ENCODE assay signal across 15 cellular contexts in the genomic region with DNA sequence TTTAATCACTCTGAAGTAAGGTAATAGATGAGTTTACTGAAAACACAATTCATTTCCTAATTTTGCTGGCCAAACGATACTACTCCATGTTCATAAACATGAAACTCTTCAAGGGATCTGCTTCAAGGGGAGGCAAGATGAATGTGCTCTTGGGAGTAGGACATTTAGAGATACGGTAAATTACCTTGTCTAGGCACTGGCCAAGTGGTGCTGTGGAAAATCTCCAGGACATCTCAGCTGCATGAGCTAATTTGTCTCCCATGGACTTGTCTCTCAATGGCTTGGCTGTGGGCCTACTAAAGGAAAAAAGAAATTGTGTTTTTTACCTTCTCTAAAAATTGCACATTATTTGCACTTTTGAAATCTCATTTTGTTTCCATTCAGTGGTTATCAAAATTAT.
DNase-seq lines count a peak whose midpoint lies in the region; ATAC-seq, FAIRE-seq and TF ChIP-seq lines count a peak whose summit lies in the region.
"Had no signal": no experiment of that assay in that cellular context is flagged by ENCODE, and none has a peak within 500 bp of the region (broad histone marks: within the 10 kb centered on the region; RNA-seq: fewer than 3 reads in every experiment).

No MANE protein-coding gene starts in this region.

- H3K9ac ChIP-seq in IMR-90 (ENCODE audit: low read depth, low read length) (no peak overlapping the region), astrocyte (ENCODE audit: low read length) (no peak overlapping the region), mesenchymal stem cell (ENCODE audit: low read length) (no peak overlapping the region)

- no peaks in the 10 kb centered on the region for H3K79me1 ChIP-seq in IMR-90 (ENCODE audit: low read depth in 1 of 2, low read length in 2 of 2)
- no peaks in the 10 kb centered on the region for H3K79me1 ChIP-seq in mesenchymal stem cell (replicated peaks; ENCODE audit: low read length, poor library complexity, severe bottlenecking)

- H3K4me3 ChIP-seq in IMR-90 (ENCODE audit: insufficient read depth, low read depth, low read length), result no peak overlapping the region
- H3K4me3 ChIP-seq in astrocyte (ENCODE audit: insufficient read depth, low read depth, low read length), result no peak overlapping the region
- no peak overlapping the region for H3K4me3 ChIP-seq in mesenchymal stem cell (ENCODE audit: insufficient read depth in 1 of 2, low read depth in 1 of 2, low read length in 2 of 2)
- no peak overlapping the region for H3K4me3 ChIP-seq in psoas muscle
- H3K4me3 ChIP-seq in testis, result no peak overlapping the region
- H3K4me3 ChIP-seq: HAP-1 had no signal

- no peaks in the 10 kb centered on the region for H3K9me3 Mint-ChIP-seq in astrocyte (ENCODE audit: unreplicated experiment)
- H3K9me3 Mint-ChIP-seq: CD8-positive, alpha-beta memory T cell had no signal

- H4K5ac ChIP-seq in IMR-90 (ENCODE audit: low read depth, low read length), result peak overlapping the region; percentile 63; the same call in 1 of the 2 replicates

- H3K9me3 ChIP-seq in IMR-90 (ENCODE audit: control insufficient read depth, insufficient read depth, low read length), result no peaks in the 10 kb centered on the region
- no peaks in the 10 kb centered on the region for H3K9me3 ChIP-seq in astrocyte (ENCODE audit: insufficient read depth, low read depth, low read length)
- no peaks in the 10 kb centered on the region for H3K9me3 ChIP-seq in mesenchymal stem cell (ENCODE audit: control insufficient read depth, low read length)
- no peaks in the 10 kb centered on the region for H3K9me3 ChIP-seq in psoas muscle
- no peaks in the 10 kb centered on the region for H3K9me3 ChIP-seq in testis
- H3K9me3 ChIP-seq: HAP-1 had no signal

- H2BK20ac ChIP-seq in IMR-90 (ENCODE audit: low read depth, low read length), result no peak overlapping the region

- H3K9me1 ChIP-seq in IMR-90 (ENCODE audit: insufficient read depth, low read length), result peaks cover 2% of the 10 kb centered on the region; the same call in 1 of the 2 replicates

- no peak for FAIRE-seq in astrocyte (lab: Jason Lieb, UNC)
- FAIRE-seq: GM19239, H1, HepG2, HTR-8/SVneo had no signal

- H3K23ac ChIP-seq in IMR-90 (ENCODE audit: low read depth, low read length) (no peak overlapping the region), mesenchymal stem cell (ENCODE audit: low read length in 2 of 2) (no peak overlapping the region)

- no CpG with 5 or more reads among the region's 2 CpGs for WGBS in IMR-90 (ENCODE audit: extremely low coverage in 2 of 2, insufficient read length in 1 of 2), 2 experiments
- 93% methylated on average over 2 of the region's 2 CpGs for WGBS in mesenchymal stem cell
- 12 to 26% (median 23%) methylated on average over 2 of the region's 2 CpGs for WGBS in psoas muscle, 3 donors
- 81% methylated on average over 2 of the region's 2 CpGs for WGBS in testis, 2 donors

- dilution Hi-C loops in IMR-90 (cut with HindIII; ENCODE audit: low sequenced_read_pairs, unreplicated experiment), result no loop called here

- H3K4ac ChIP-seq in IMR-90 (ENCODE audit: low read depth, low read length) (peak overlapping the region; percentile 36; the same call in 1 of the 2 replicates), mesenchymal stem cell (ENCODE audit: low read depth in 1 of 2, low read length in 2 of 2) (no peak overlapping the region)

- CTCF ChIA-PET in IMR-90 (lab: Yijun Ruan, JAX), result no interaction called here

- H2BK120ac ChIP-seq in IMR-90 (ENCODE audit: low read depth, low read length), result peak overlapping the region; percentile 18; the same call in 1 of the 2 replicates
- H2BK120ac ChIP-seq in mesenchymal stem cell (ENCODE audit: low read depth, low read length), result no peak overlapping the region

- H2AK5ac ChIP-seq in IMR-90 (ENCODE audit: low read depth, low read length), result no peak overlapping the region
- no peak overlapping the region for H2AK5ac ChIP-seq in mesenchymal stem cell (ENCODE audit: low read length, severe bottlenecking)

- H3K18ac ChIP-seq in IMR-90 (ENCODE audit: low read depth, low read length), result no peak overlapping the region
- H3K18ac ChIP-seq in mesenchymal stem cell (ENCODE audit: low read depth in 1 of 2, low read length in 2 of 2), result peak overlapping the region in 1 of 2 experiments; percentile 21

- no peak for TF ChIP-seq POLR2A in IMR-90 (IDR thresholded peaks at IDR 0.05; ENCODE audit: low read depth, low read length)
- no peak for TF ChIP-seq POLR2A in testis (IDR thresholded peaks at IDR 0.05)

- no peak overlapping the region for H2AFZ ChIP-seq in IMR-90 (replicated peaks; ENCODE audit: low read length, poor library complexity)
- no peak overlapping the region for H2AFZ ChIP-seq in astrocyte (ENCODE audit: low read depth, low read length)
- no peak overlapping the region for H2AFZ ChIP-seq in mesenchymal stem cell (ENCODE audit: low read depth, low read length)

- no peak for DNase-seq in IMR-90
- DNase-seq in astrocyte (ENCODE audit: low read depth), result peak; percentile 6
- no peak for DNase-seq in mesenchymal stem cell
- DNase-seq in psoas muscle, result no peak
- no peak for DNase-seq in RPMI8226
- no peak for DNase-seq in 8988T
- no peak for DNase-seq in testis
- DNase-seq: CD8-positive, alpha-beta memory T cell; DMS53; GF-D8 had no signal

- no peaks in the 10 kb centered on the region for H4K20me1 ChIP-seq in IMR-90 (ENCODE audit: insufficient read depth, low read length)
- H4K20me1 ChIP-seq in astrocyte (ENCODE audit: insufficient read depth, low read length), result no peaks in the 10 kb centered on the region

- H3K27me3 ChIP-seq in IMR-90 (ENCODE audit: control insufficient read depth, insufficient read depth, low read length) (no peaks in the 10 kb centered on the region), astrocyte (ENCODE audit: insufficient read depth, low read length) (no peaks in the 10 kb centered on the region), mesenchymal stem cell (ENCODE audit: control insufficient read depth in 1 of 2, insufficient read depth in 1 of 2, low read length in 2 of 2) (no peaks in the 10 kb centered on the region), psoas muscle (ENCODE audit: insufficient read depth in 3 of 3, low read length in 2 of 3) (no peaks in the 10 kb centered on the region), testis (no peaks in the 10 kb centered on the region)

- peaks cover 9% of the 10 kb centered on the region for H3K4me1 ChIP-seq in IMR-90 (ENCODE audit: control insufficient read depth, insufficient read depth, low read length)
- no peaks in the 10 kb centered on the region for H3K4me1 ChIP-seq in astrocyte (ENCODE audit: insufficient read depth, low read length)
- no peaks in the 10 kb centered on the region for H3K4me1 ChIP-seq in mesenchymal stem cell (ENCODE audit: control insufficient read depth, insufficient read depth, low read depth, low read length)
- H3K4me1 ChIP-seq in psoas muscle, result peaks cover 16% of the 10 kb centered on the region
- H3K4me1 ChIP-seq in testis, result no peaks in the 10 kb centered on the region
- H3K4me1 ChIP-seq: HAP-1 had no signal

- H3K14ac ChIP-seq in IMR-90 (replicated peaks; ENCODE audit: low read depth, low read length) (no peak overlapping the region), mesenchymal stem cell (ENCODE audit: low read length in 2 of 2) (no peak overlapping the region)

- TF ChIP-seq CTCF in IMR-90 (conservative IDR thresholded peaks at IDR 0.05; ENCODE audit: low read depth, low read length), result no peak
- TF ChIP-seq CTCF in astrocyte (IDR thresholded peaks at IDR 0.05; ENCODE audit: insufficient read depth, low read depth, low read length), result no peak
- TF ChIP-seq CTCF in psoas muscle (IDR thresholded peaks at IDR 0.05), result no peak
- TF ChIP-seq CTCF in testis (IDR thresholded peaks at IDR 0.05), result no peak

- ATAC-seq in IMR-90 (ENCODE audit: low read depth) (no peak), psoas muscle (peak in 3 of 4 donors; percentile 52 to 65 (median 54))
- ATAC-seq: HepG2 had no signal

- no peaks in the 10 kb centered on the region for H3K79me2 ChIP-seq in astrocyte (ENCODE audit: insufficient read depth, low read length)

- no peaks in the 10 kb centered on the region for H3K4me1 Mint-ChIP-seq in astrocyte (ENCODE audit: low read depth, unreplicated experiment)
- H3K4me1 Mint-ChIP-seq: CD8-positive, alpha-beta memory T cell had no signal

- H3K36me3 ChIP-seq in IMR-90 (ENCODE audit: control insufficient read depth, insufficient read depth, low read length) (no peaks in the 10 kb centered on the region), astrocyte (ENCODE audit: insufficient read depth, low read length) (no peaks in the 10 kb centered on the region), mesenchymal stem cell (ENCODE audit: control insufficient read depth in 1 of 2, insufficient read depth in 2 of 2, low read depth in 1 of 2, low read length in 2 of 2) (no peaks in the 10 kb centered on the region), psoas muscle (ENCODE audit: insufficient read depth in 1 of 2, low read depth in 1 of 2) (no peaks in the 10 kb centered on the region), testis (ENCODE audit: low read depth, missing control alignments) (no peaks in the 10 kb centered on the region)
- H3K36me3 ChIP-seq: HAP-1 had no signal

- no peak overlapping the region for H3K56ac ChIP-seq in IMR-90 (ENCODE audit: extremely low read depth, insufficient read depth, low read length)

- H3K27ac Mint-ChIP-seq in astrocyte (ENCODE audit: unreplicated experiment), result no peak overlapping the region
- H3K27ac Mint-ChIP-seq: CD8-positive, alpha-beta memory T cell had no signal

- no peak overlapping the region for H3K4me2 ChIP-seq in IMR-90 (ENCODE audit: low read depth, low read length)
- H3K4me2 ChIP-seq in astrocyte (ENCODE audit: low read length), result no peak overlapping the region
- H3K4me2 ChIP-seq in mesenchymal stem cell (ENCODE audit: low read length, poor library complexity, severe bottlenecking), result no peak overlapping the region

- no peak overlapping the region for H4K8ac ChIP-seq in IMR-90 (ENCODE audit: low read depth in 2 of 2, low read length in 2 of 2)
- peak overlapping the region; percentile 37 for H4K8ac ChIP-seq in mesenchymal stem cell (ENCODE audit: low read length)

- in situ Hi-C loops in IMR-90 (cut with MboI; ENCODE audit: low sequenced_read_pairs), result no loop called here

- no peaks in the 10 kb centered on the region for H3K27me3 Mint-ChIP-seq in astrocyte (ENCODE audit: low read depth, unreplicated experiment)
- H3K27me3 Mint-ChIP-seq: CD8-positive, alpha-beta memory T cell had no signal

- intact Hi-C loops in IMR-90 (cut with micrococcal nuclease) (no loop called here), psoas muscle (cut with DNase I) (loop anchor here in 1 of 2 donors (10.0 kb wide), 2 partner anchors 73 to 137 kb away; no protein-coding TSS in a partner anchor), testis (cut with DNase I; ENCODE audit: low total_unique reads) (no loop called here)

- H2AK9ac ChIP-seq in IMR-90 (replicated peaks; ENCODE audit: low read depth, low read length, poor library complexity), result no peak overlapping the region

- no peak overlapping the region for H3K4me3 Mint-ChIP-seq in astrocyte (ENCODE audit: unreplicated experiment)
- H3K4me3 Mint-ChIP-seq: CD8-positive, alpha-beta memory T cell had no signal

- no peak for TF ChIP-seq RAD21 in IMR-90 (IDR thresholded peaks at IDR 0.05; ENCODE audit: low read length)

- H2BK5ac ChIP-seq in IMR-90 (ENCODE audit: low read depth, low read length, poor library complexity, severe bottlenecking) (no peak overlapping the region), mesenchymal stem cell (ENCODE audit: low read depth, low read length, poor library complexity, severe bottlenecking) (no peak overlapping the region)

- no peaks in the 10 kb centered on the region for H3K36me3 Mint-ChIP-seq in astrocyte (ENCODE audit: low read depth, unreplicated experiment)
- H3K36me3 Mint-ChIP-seq: CD8-positive, alpha-beta memory T cell had no signal

- peak overlapping the region; percentile 64; the same call in 2 of the 3 replicates for H2BK15ac ChIP-seq in IMR-90 (ENCODE audit: low read depth, low read length)
- no peak overlapping the region for H2BK15ac ChIP-seq in mesenchymal stem cell (ENCODE audit: low read depth, poor library complexity, severe bottlenecking)

- H4K91ac ChIP-seq in IMR-90 (ENCODE audit: insufficient read depth, low read depth, low read length) (peak overlapping the region; percentile 64; the same call in 1 of the 2 replicates), mesenchymal stem cell (ENCODE audit: low read length) (no peak overlapping the region)

- H2BK12ac ChIP-seq in mesenchymal stem cell (ENCODE audit: low read length in 2 of 2), result no peak overlapping the region

- no peak overlapping the region for H3K27ac ChIP-seq in IMR-90 (ENCODE audit: insufficient read depth, low read length)
- no peak overlapping the region for H3K27ac ChIP-seq in astrocyte (ENCODE audit: low read depth, low read length)
- H3K27ac ChIP-seq in mesenchymal stem cell (ENCODE audit: low read length, poor library complexity, severe bottlenecking), result no peak overlapping the region
- no peak overlapping the region for H3K27ac ChIP-seq in psoas muscle
- no peak overlapping the region for H3K27ac ChIP-seq in testis

- POLR2A ChIA-PET in IMR-90 (lab: Charles Lee; ENCODE audit: unreplicated experiment), result no interaction called here

- BruUV-seq in IMR-90 (replicated peaks; lab: Mats Ljungman, UMichigan), result no TSS peak
